3 cellular contexts compared by ENCODE assay signal in the genomic region with DNA sequence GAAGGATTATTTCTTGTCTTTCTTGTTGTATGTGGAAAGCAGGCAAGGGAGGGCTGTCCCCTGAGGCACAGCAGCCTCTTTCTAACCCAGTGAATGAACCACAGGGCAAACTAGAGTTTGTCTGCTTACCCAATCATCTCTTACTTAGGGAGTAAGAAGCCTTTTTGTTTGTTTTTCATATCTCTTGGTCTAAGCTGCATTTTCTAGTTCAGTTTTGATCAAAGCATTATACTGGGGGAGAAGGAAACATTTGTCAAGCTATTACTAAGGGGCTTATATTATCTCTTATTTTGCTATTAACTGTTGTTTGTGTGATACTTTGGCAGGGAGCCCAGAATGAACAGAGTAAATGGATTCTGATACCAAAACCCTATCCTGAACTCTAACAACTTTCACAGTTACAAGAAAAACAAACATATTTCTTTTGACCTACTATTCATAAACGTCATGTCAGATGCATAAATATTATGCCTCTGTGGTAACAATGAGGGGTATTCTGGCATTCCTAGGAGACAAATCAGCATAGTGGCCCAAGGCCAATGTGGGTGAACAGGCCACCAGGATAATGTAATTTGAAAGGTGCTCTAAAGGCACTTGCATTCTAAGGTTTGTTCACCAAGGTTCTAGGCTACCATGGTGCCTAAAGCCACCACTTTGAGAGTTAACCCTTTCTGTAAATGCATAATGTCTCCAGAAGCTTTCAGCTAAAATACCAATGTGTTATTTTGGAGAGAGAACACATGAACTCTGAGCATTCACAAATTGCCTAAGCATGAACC.
TF ChIP-seq lines count a peak whose summit lies in the region.

No MANE protein-coding gene starts in this region.

TF ChIP-seq in liver, 16 proteins besides CTCF, POLR2A, EP300 and RAD21 (continued from another document):
- TF ChIP-seq EGR1 (IDR thresholded peaks at IDR 0.05; ENCODE audit: low read depth in 2 of 2) = no peak
- TF ChIP-seq TAF1 (conservative IDR thresholded peaks at IDR 0.05) = no peak
- no peak for TF ChIP-seq FOXA1 (IDR thresholded peaks at IDR 0.05)
- TF ChIP-seq, protein P1, sequence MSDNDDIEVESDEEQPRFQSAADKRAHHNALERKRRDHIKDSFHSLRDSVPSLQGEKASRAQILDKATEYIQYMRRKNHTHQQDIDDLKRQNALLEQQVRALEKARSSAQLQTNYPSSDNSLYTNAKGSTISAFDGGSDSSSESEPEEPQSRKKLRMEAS (IDR thresholded peaks at IDR 0.05) = no peak
- TF ChIP-seq SP1 (IDR thresholded peaks at IDR 0.05) = no peak
- TF ChIP-seq HNF4A (conservative IDR thresholded peaks at IDR 0.05) = peak; percentile 30 to 42
- TF ChIP-seq GABPA (IDR thresholded peaks at IDR 0.05 in 1 of 2, conservative IDR thresholded peaks at IDR 0.05 in 1 of 2) = no peak
- peak; percentile 70 for TF ChIP-seq NR2F2 (IDR thresholded peaks at IDR 0.05)
- TF ChIP-seq HNF4G (IDR thresholded peaks at IDR 0.05) = no peak
- TF ChIP-seq, protein P2, sequence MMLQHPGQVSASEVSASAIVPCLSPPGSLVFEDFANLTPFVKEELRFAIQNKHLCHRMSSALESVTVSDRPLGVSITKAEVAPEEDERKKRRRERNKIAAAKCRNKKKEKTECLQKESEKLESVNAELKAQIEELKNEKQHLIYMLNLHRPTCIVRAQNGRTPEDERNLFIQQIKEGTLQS (IDR thresholded peaks at IDR 0.05) = no peak
- peak; percentile 80 to 83 for TF ChIP-seq RXRA (IDR thresholded peaks at IDR 0.05)
- TF ChIP-seq, protein P3, sequence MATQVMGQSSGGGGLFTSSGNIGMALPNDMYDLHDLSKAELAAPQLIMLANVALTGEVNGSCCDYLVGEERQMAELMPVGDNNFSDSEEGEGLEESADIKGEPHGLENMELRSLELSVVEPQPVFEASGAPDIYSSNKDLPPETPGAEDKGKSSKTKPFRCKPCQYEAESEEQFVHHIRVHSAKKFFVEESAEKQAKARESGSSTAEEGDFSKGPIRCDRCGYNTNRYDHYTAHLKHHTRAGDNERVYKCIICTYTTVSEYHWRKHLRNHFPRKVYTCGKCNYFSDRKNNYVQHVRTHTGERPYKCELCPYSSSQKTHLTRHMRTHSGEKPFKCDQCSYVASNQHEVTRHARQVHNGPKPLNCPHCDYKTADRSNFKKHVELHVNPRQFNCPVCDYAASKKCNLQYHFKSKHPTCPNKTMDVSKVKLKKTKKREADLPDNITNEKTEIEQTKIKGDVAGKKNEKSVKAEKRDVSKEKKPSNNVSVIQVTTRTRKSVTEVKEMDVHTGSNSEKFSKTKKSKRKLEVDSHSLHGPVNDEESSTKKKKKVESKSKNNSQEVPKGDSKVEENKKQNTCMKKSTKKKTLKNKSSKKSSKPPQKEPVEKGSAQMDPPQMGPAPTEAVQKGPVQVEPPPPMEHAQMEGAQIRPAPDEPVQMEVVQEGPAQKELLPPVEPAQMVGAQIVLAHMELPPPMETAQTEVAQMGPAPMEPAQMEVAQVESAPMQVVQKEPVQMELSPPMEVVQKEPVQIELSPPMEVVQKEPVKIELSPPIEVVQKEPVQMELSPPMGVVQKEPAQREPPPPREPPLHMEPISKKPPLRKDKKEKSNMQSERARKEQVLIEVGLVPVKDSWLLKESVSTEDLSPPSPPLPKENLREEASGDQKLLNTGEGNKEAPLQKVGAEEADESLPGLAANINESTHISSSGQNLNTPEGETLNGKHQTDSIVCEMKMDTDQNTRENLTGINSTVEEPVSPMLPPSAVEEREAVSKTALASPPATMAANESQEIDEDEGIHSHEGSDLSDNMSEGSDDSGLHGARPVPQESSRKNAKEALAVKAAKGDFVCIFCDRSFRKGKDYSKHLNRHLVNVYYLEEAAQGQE (IDR thresholded peaks at IDR 0.05) = no peak
- TF ChIP-seq, protein P4, sequence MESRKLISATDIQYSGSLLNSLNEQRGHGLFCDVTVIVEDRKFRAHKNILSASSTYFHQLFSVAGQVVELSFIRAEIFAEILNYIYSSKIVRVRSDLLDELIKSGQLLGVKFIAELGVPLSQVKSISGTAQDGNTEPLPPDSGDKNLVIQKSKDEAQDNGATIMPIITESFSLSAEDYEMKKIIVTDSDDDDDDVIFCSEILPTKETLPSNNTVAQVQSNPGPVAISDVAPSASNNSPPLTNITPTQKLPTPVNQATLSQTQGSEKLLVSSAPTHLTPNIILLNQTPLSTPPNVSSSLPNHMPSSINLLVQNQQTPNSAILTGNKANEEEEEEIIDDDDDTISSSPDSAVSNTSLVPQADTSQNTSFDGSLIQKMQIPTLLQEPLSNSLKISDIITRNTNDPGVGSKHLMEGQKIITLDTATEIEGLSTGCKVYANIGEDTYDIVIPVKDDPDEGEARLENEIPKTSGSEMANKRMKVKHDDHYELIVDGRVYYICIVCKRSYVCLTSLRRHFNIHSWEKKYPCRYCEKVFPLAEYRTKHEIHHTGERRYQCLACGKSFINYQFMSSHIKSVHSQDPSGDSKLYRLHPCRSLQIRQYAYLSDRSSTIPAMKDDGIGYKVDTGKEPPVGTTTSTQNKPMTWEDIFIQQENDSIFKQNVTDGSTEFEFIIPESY (IDR thresholded peaks at IDR 0.05) = no peak
- TF ChIP-seq FOXA2 (IDR thresholded peaks at IDR 0.05) = no peak
TF ChIP-seq in liver: peak in this region for 3.

TF ChIP-seq in HepG2, 621 proteins besides CTCF, POLR2A, EP300 and RAD21 (continued from another document):
- TF ChIP-seq ZFP62 (CRISPR knock-in tag; IDR thresholded peaks at IDR 0.05) = no peak
- TF ChIP-seq, protein P5, sequence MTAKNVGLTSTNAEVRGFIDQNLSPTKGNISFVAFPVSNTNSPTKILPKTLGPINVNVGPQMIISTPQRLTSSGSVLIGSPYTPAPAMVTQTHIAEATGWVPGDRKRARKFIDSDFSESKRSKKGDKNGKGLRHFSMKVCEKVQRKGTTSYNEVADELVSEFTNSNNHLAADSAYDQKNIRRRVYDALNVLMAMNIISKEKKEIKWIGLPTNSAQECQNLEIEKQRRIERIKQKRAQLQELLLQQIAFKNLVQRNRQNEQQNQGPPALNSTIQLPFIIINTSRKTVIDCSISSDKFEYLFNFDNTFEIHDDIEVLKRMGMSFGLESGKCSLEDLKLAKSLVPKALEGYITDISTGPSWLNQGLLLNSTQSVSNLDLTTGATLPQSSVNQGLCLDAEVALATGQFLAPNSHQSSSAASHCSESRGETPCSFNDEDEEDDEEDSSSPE (CRISPR knock-in tag; IDR thresholded peaks at IDR 0.05) = no peak
- TF ChIP-seq, protein P6, sequence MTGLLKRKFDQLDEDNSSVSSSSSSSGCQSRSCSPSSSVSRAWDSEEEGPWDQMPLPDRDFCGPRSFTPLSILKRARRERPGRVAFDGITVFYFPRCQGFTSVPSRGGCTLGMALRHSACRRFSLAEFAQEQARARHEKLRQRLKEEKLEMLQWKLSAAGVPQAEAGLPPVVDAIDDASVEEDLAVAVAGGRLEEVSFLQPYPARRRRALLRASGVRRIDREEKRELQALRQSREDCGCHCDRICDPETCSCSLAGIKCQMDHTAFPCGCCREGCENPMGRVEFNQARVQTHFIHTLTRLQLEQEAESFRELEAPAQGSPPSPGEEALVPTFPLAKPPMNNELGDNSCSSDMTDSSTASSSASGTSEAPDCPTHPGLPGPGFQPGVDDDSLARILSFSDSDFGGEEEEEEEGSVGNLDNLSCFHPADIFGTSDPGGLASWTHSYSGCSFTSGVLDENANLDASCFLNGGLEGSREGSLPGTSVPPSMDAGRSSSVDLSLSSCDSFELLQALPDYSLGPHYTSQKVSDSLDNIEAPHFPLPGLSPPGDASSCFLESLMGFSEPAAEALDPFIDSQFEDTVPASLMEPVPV (CRISPR knock-in tag; IDR thresholded peaks at IDR 0.05) = no peak
- TF ChIP-seq CAMTA2 (CRISPR knock-in tag; IDR thresholded peaks at IDR 0.05; ENCODE audit: borderline replicate concordance) = no peak
- TF ChIP-seq, protein P7, sequence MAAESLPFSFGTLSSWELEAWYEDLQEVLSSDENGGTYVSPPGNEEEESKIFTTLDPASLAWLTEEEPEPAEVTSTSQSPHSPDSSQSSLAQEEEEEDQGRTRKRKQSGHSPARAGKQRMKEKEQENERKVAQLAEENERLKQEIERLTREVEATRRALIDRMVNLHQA (CRISPR knock-in tag; IDR thresholded peaks at IDR 0.05) = no peak

TF ChIP-seq in GM12878, 131 proteins besides CTCF, POLR2A, EP300 and RAD21:
- no peak for TF ChIP-seq SUPT20H (IDR thresholded peaks at IDR 0.05; ENCODE audit: borderline replicate concordance, control insufficient read depth, low read depth, low read length)
- no peak for TF ChIP-seq ZNF24 (IDR thresholded peaks at IDR 0.05)
- TF ChIP-seq ZZZ3 (IDR thresholded peaks at IDR 0.05; ENCODE audit: control insufficient read depth, insufficient read length, low read depth) = no peak
- TF ChIP-seq NFXL1 (IDR thresholded peaks at IDR 0.05; ENCODE audit: borderline replicate concordance) = no peak
- TF ChIP-seq, protein P8, sequence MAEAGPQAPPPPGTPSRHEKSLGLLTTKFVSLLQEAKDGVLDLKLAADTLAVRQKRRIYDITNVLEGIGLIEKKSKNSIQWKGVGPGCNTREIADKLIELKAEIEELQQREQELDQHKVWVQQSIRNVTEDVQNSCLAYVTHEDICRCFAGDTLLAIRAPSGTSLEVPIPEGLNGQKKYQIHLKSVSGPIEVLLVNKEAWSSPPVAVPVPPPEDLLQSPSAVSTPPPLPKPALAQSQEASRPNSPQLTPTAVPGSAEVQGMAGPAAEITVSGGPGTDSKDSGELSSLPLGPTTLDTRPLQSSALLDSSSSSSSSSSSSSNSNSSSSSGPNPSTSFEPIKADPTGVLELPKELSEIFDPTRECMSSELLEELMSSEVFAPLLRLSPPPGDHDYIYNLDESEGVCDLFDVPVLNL (IDR thresholded peaks at IDR 0.05; ENCODE audit: low read depth, low read length) = no peak
- no peak for TF ChIP-seq CBX3 (IDR thresholded peaks at IDR 0.05; ENCODE audit: borderline replicate concordance, low read depth)
- TF ChIP-seq NFIC (IDR thresholded peaks at IDR 0.05; ENCODE audit: low read depth, low read length) = no peak
- no peak for TF ChIP-seq SREBF1 (IDR thresholded peaks at IDR 0.05; ENCODE audit: low read length)
- TF ChIP-seq, protein P9, sequence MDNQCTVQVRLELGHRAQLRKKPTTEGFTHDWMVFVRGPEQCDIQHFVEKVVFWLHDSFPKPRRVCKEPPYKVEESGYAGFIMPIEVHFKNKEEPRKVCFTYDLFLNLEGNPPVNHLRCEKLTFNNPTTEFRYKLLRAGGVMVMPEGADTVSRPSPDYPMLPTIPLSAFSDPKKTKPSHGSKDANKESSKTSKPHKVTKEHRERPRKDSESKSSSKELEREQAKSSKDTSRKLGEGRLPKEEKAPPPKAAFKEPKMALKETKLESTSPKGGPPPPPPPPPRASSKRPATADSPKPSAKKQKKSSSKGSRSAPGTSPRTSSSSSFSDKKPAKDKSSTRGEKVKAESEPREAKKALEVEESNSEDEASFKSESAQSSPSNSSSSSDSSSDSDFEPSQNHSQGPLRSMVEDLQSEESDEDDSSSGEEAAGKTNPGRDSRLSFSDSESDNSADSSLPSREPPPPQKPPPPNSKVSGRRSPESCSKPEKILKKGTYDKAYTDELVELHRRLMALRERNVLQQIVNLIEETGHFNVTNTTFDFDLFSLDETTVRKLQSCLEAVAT (IDR thresholded peaks at IDR 0.05) = no peak
- TF ChIP-seq, protein P10, sequence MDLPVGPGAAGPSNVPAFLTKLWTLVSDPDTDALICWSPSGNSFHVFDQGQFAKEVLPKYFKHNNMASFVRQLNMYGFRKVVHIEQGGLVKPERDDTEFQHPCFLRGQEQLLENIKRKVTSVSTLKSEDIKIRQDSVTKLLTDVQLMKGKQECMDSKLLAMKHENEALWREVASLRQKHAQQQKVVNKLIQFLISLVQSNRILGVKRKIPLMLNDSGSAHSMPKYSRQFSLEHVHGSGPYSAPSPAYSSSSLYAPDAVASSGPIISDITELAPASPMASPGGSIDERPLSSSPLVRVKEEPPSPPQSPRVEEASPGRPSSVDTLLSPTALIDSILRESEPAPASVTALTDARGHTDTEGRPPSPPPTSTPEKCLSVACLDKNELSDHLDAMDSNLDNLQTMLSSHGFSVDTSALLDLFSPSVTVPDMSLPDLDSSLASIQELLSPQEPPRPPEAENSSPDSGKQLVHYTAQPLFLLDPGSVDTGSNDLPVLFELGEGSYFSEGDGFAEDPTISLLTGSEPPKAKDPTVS (IDR thresholded peaks at IDR 0.05; ENCODE audit: low read depth, low read length) = no peak
TF ChIP-seq in GM12878: peak in this region for 0.
